25 cellular contexts compared by ENCODE assay signal in the genomic region with DNA sequence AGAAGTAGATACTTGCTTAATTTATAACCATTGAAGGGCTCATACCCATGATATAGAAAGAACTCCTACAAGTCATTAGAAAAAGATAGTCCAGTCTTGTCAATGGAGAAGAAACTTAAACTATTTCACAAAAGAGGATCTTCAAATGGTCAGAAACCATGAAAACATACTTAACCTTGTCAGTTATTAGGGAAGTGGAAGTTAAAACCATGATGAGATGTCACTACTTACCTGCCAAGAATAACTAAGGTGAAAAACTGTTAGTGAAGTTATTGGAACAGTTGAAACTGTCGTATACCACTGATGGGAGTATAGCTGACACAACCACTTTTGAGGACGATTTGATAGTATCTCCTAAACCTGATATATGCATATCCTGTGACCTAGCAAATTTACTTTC.
"Had no signal": no experiment of that assay in that cellular context is flagged by ENCODE, and none has a peak within 500 bp of the region (broad histone marks: within the 10 kb centered on the region; RNA-seq: fewer than 3 reads in every experiment).

No MANE protein-coding gene starts in this region.

- FAIRE-seq: TTC549 had no signal

- DNase-seq: activated B cell treated with CpG ODN at 0.5 μM for 24 hours; activated CD4-positive, alpha-beta T cell treated with anti-CD3 and anti-CD28 coated beads for 1 hour; activated CD4-positive, alpha-beta T cell treated with anti-CD3 and anti-CD28 coated beads, Interleukin-2, amount 50 U/mL, for 48 hours; activated CD8-positive, alpha-beta memory T cell treated with anti-CD3 and anti-CD28 coated beads for 24 hours; activated effector memory CD4-positive, alpha-beta T cell treated with anti-CD3 and anti-CD28 coated beads, Interleukin-2, amount 50 U/mL, for 16 hours; activated naive CD4-positive, alpha-beta T cell treated with anti-CD3 and anti-CD28 coated beads for 36 hours; activated T-cell treated with anti-CD3 and anti-CD28 coated beads, Interleukin-2, amount 50 U/mL, for 4 hours; amygdala; brain microvascular endothelial cell; KG1; NCI-H146; NCI-H187 treated with DMSO at 0.1 percent for 48 hours; NCI-H2081 treated with DMSO at 0.1 percent for 48 hours; NCI-H446; NCI-H524; PC-9; SHP77 treated with DMSO at 0.1 percent for 48 hours; T-cell; T-helper 2 cell; T1000 had no signal

- H3K9me3 Mint-ChIP-seq: activated B cell treated with CpG ODN at 0.5 μM for 24 hours; activated CD4-positive, alpha-beta T cell treated with anti-CD3 and anti-CD28 coated beads, Interleukin-2, amount 10 ng/mL, durations not matched to agents 24 days and 14 days; activated naive CD4-positive, alpha-beta T cell treated with anti-CD3 and anti-CD28 coated beads for 36 hours; activated T-cell treated with anti-CD3 and anti-CD28 coated beads, Interleukin-2, amount 50 U/mL, for 4 hours; T-cell had no signal

- H3K4me3 ChIP-seq: cardiac muscle cell, MG63, PC-9 had no signal

- H3K27ac ChIP-seq: PC-9 had no signal

- H3K27me3 ChIP-seq: brain microvascular endothelial cell, cardiac muscle cell, MG63 had no signal

- H3K36me3 ChIP-seq: brain microvascular endothelial cell, cardiac muscle cell, MG63 had no signal

- H3K4me1 Mint-ChIP-seq: activated CD4-positive, alpha-beta T cell treated with anti-CD3 and anti-CD28 coated beads, Interleukin-2, amount 10 ng/mL, durations not matched to agents 24 days and 14 days had no signal

- H3K4me3 Mint-ChIP-seq: activated B cell treated with CpG ODN at 0.5 μM for 24 hours; activated CD4-positive, alpha-beta T cell treated with anti-CD3 and anti-CD28 coated beads, Interleukin-2, amount 10 ng/mL, durations not matched to agents 24 days and 14 days; activated naive CD4-positive, alpha-beta T cell treated with anti-CD3 and anti-CD28 coated beads for 36 hours; activated naive CD8-positive, alpha-beta T cell; activated T-cell treated with anti-CD3 and anti-CD28 coated beads, Interleukin-2, amount 50 U/mL, for 4 hours; T-cell had no signal

- ATAC-seq: activated T-cell treated with anti-CD3 and anti-CD28 coated beads, Interleukin-2, amount 50 U/mL, for 4 hours; T-cell had no signal

- H3K27ac Mint-ChIP-seq: activated B cell treated with CpG ODN at 0.5 μM for 24 hours; activated CD4-positive, alpha-beta T cell treated with anti-CD3 and anti-CD28 coated beads, Interleukin-2, amount 10 ng/mL, durations not matched to agents 24 days and 14 days; activated naive CD4-positive, alpha-beta T cell treated with anti-CD3 and anti-CD28 coated beads for 36 hours; activated naive CD8-positive, alpha-beta T cell; T-cell had no signal

- H3K27me3 Mint-ChIP-seq: activated B cell treated with CpG ODN at 0.5 μM for 24 hours; activated CD4-positive, alpha-beta T cell treated with anti-CD3 and anti-CD28 coated beads, Interleukin-2, amount 10 ng/mL, durations not matched to agents 24 days and 14 days; activated naive CD8-positive, alpha-beta T cell; T-cell had no signal

- H3K9me3 ChIP-seq: MG63 had no signal
